In genomic region chr10:44958897-44959242, GRCh38 we compare ENCODE assay signal across 8 cellular contexts.
DNase-seq lines count a peak whose midpoint lies in the region; ATAC-seq and TF ChIP-seq lines count a peak whose summit lies in the region.

No MANE protein-coding gene starts in this region.

- no peaks in the 10 kb centered on the region for H3K27me3 ChIP-seq in HL-60 (ENCODE audit: insufficient read depth, poor library complexity, severe bottlenecking)

- TF ChIP-seq CTCF in HL-60 (IDR thresholded peaks at IDR 0.05; ENCODE audit: insufficient read depth, low read length) (no peak), GM13977 (IDR thresholded peaks at IDR 0.05; ENCODE audit: extremely low read depth, insufficient read depth, missing control alignments) (no peak)

- peaks cover 33% of the 10 kb centered on the region for H3K4me1 Mint-ChIP-seq in activated naive CD8-positive, alpha-beta T cell (ENCODE audit: low read depth)
- H3K4me1 Mint-ChIP-seq in stimulated activated naive CD8-positive, alpha-beta T cell treated with anti-CD3 and anti-CD28 coated beads, Interleukin-15, amount 100 ng/mL, for 72 hours: peaks cover 45% of the 10 kb centered on the region

- in situ Hi-C loops in GM13977 (cut with MboI; ENCODE audit: low pct_unique_long_range_greater_than_20kb, low sequenced_read_pairs, unreplicated experiment): no loop called here

- DNase-seq in HL-60 (ENCODE audit: low read depth in 1 of 2, low spot score in 1 of 2) (no peak), medulla oblongata (ENCODE audit: extremely low spot score) (no peak), GM13977 (ENCODE audit: low spot score) (no peak), SW480 (ENCODE audit: low spot score) (no peak), AML-193 (lab: John Stamatoyannopoulos, UW) (no peak)
- DNase-seq in stimulated activated naive CD8-positive, alpha-beta T cell treated with anti-CD3 and anti-CD28 coated beads, Interleukin-15, amount 100 ng/mL, for 72 hours: no peak

- H3K4me3 Mint-ChIP-seq in activated naive CD8-positive, alpha-beta T cell: peak overlapping the region; percentile 88
- H3K4me3 Mint-ChIP-seq in stimulated activated naive CD8-positive, alpha-beta T cell treated with anti-CD3 and anti-CD28 coated beads, Interleukin-15, amount 100 ng/mL, for 72 hours: peak overlapping the region; percentile 73 to 83

- H3K9me3 ChIP-seq in iPS-18c (ENCODE audit: control insufficient read depth, insufficient read depth, low read length): no peaks in the 10 kb centered on the region

- no peaks in the 10 kb centered on the region for H3K27me3 Mint-ChIP-seq in activated naive CD8-positive, alpha-beta T cell
- H3K27me3 Mint-ChIP-seq in stimulated activated naive CD8-positive, alpha-beta T cell treated with anti-CD3 and anti-CD28 coated beads, Interleukin-15, amount 100 ng/mL, for 72 hours: peaks cover 8% of the 10 kb centered on the region

- peak overlapping the region; percentile 75 for H3K4me3 ChIP-seq in HL-60 (replicated peaks; ENCODE audit: insufficient read depth, low read length)
- H3K4me3 ChIP-seq in iPS-18c (ENCODE audit: insufficient read depth, low read depth, low read length): peak overlapping the region; percentile 91

- peak overlapping the region; percentile 76 for H3K27ac ChIP-seq in HL-60 (replicated peaks)

- peaks cover 6% of the 10 kb centered on the region for H3K36me3 Mint-ChIP-seq in activated naive CD8-positive, alpha-beta T cell

- H3K27ac Mint-ChIP-seq in activated naive CD8-positive, alpha-beta T cell: peak overlapping the region; percentile 50
- H3K27ac Mint-ChIP-seq in stimulated activated naive CD8-positive, alpha-beta T cell treated with anti-CD3 and anti-CD28 coated beads, Interleukin-15, amount 100 ng/mL, for 72 hours: peak overlapping the region in 1 of 2 donors; percentile 81

- no peaks in the 10 kb centered on the region for H3K9me3 Mint-ChIP-seq in activated naive CD8-positive, alpha-beta T cell (ENCODE audit: low read depth)
- H3K9me3 Mint-ChIP-seq in stimulated activated naive CD8-positive, alpha-beta T cell treated with anti-CD3 and anti-CD28 coated beads, Interleukin-15, amount 100 ng/mL, for 72 hours: no peaks in the 10 kb centered on the region

- no peak for ATAC-seq in stimulated activated naive CD8-positive, alpha-beta T cell treated with anti-CD3 and anti-CD28 coated beads, Interleukin-15, amount 100 ng/mL, for 72 hours
